Comparison of ENCODE assay signal across 8 cellular contexts in the genomic region with DNA sequence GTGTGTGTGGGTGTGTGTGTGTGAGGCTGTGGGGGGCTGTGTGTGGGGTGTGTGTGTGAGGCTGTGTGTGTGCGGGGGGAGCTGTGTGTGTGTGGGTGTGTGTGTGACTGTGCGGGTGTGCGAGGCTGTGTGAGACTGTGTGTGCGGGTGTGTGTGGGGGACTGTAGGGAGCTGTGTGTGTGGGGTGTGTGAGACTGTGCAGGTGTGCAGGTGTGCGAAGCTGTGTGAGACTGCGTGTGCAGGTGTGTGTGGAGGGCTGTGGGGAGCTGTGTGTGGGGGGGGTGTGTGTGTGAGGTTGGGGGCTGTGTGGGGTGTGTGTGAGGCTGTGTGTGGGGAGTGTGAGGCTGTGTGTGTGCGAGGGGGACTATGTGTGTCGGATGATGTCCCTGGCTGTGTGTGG.
"Had no signal": no experiment of that assay in that cellular context is flagged by ENCODE, and none has a peak within 500 bp of the region (broad histone marks: within the 10 kb centered on the region; RNA-seq: fewer than 3 reads in every experiment).

No MANE protein-coding gene starts in this region.

- H3K27ac Mint-ChIP-seq: activated naive CD4-positive, alpha-beta T cell treated with anti-CD3 and anti-CD28 coated beads for 36 hours; endodermal cell; mesothelial cell of epicardium had no signal

- H3K9me3 Mint-ChIP-seq: activated naive CD4-positive, alpha-beta T cell treated with anti-CD3 and anti-CD28 coated beads for 36 hours had no signal

- H3K4me3 Mint-ChIP-seq: activated naive CD4-positive, alpha-beta T cell treated with anti-CD3 and anti-CD28 coated beads for 36 hours; brain; mesothelial cell of epicardium had no signal

- H3K79me2 ChIP-seq: parathyroid adenoma had no signal

- DNase-seq: cerebellar nuclear complex, hippocampal formation, tibial artery had no signal

- H3K9me3 ChIP-seq: tibial artery had no signal

- H3K27ac ChIP-seq: parathyroid adenoma, tibial artery had no signal

- H3K4me1 ChIP-seq: parathyroid adenoma had no signal

- H3K36me3 Mint-ChIP-seq: brain had no signal

- H3K36me3 ChIP-seq: tibial artery had no signal

- H3K9ac ChIP-seq: parathyroid adenoma had no signal
